27 cellular contexts compared by ENCODE assay signal in the genomic region with DNA sequence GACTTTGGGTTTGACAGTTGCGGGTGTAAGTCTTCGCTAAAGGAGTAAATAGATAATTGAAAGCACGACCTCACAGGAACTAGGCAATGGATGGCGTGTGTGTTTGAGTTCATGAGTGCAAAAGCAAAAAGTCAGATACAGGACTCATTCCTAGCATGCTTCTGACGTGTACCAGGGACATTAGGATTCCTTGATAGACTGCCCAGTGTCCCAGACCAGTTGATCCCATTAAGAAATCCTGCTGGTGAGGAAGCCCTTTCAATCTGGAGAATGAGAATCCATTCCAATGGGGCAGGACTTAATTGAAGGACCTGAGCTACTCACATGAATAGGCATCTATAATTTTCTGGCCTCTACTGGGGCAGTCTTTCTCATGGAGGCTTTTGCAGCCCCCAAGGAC.
DNase-seq lines count a peak whose midpoint lies in the region; TF ChIP-seq lines count a peak whose summit lies in the region.
"Had no signal": no experiment of that assay in that cellular context is flagged by ENCODE, and none has a peak within 500 bp of the region (broad histone marks: within the 10 kb centered on the region; RNA-seq: fewer than 3 reads in every experiment).

No MANE protein-coding gene starts in this region.

- WGBS in esophagus muscularis mucosa: 81% methylated on average over 5 of the region's 5 CpGs
- WGBS in neuronal stem cell (ENCODE audit: extremely low coverage in 2 of 2, insufficient read length in 2 of 2, insufficient replicate concordance in 1 of 2), 2 donors: no CpG with 5 or more reads among the region's 5 CpGs

- no peak overlapping the region for H2BK120ac ChIP-seq in neuronal stem cell (ENCODE audit: low read depth, low read length)

- H3K9ac ChIP-seq in neuronal stem cell (ENCODE audit: low read depth, low read length, poor library complexity): no peak overlapping the region
- H3K9ac ChIP-seq: BLaER1; BLaER1 treated with 17β-estradiol and CSF1 and Interleukin-3, amounts not matched to agents 10 nM and 100 nM had no signal

- H3K79me1 ChIP-seq in neuronal stem cell (ENCODE audit: low read depth, low read length): no peaks in the 10 kb centered on the region

- no peak overlapping the region for H3K23ac ChIP-seq in neuronal stem cell (ENCODE audit: low read depth, low read length, poor library complexity)

- H3K36me3 ChIP-seq in esophagus muscularis mucosa (no peaks in the 10 kb centered on the region), neuronal stem cell (replicated peaks in 1 of 2; ENCODE audit: control insufficient read depth in 2 of 2, insufficient read depth in 2 of 2, low read length in 2 of 2) (no peaks in the 10 kb centered on the region)
- H3K36me3 ChIP-seq: BE2C; BLaER1; BLaER1 treated with 17β-estradiol and CSF1 and Interleukin-3, amounts not matched to agents 10 nM and 100 nM had no signal

- H4K91ac ChIP-seq in neuronal stem cell (ENCODE audit: low read depth, low read length, poor library complexity): no peak overlapping the region

- H4K8ac ChIP-seq in neuronal stem cell (ENCODE audit: low read depth, low read length): no peak overlapping the region

- H3K27ac ChIP-seq in esophagus muscularis mucosa (replicated peaks in 1 of 4) (no peak overlapping the region), neuronal stem cell (replicated peaks; ENCODE audit: low read length) (no peak overlapping the region)
- H3K27ac ChIP-seq: 22Rv1; A549; BLaER1; BLaER1 treated with 17β-estradiol and CSF1 and Interleukin-3, amounts not matched to agents 10 nM and 100 nM; C4-2B had no signal

- H2BK5ac ChIP-seq in neuronal stem cell (ENCODE audit: low read length): no peak overlapping the region

- no peak overlapping the region for H3K4me3 ChIP-seq in esophagus muscularis mucosa
- H3K4me3 ChIP-seq in neuronal stem cell (ENCODE audit: low read length in 2 of 2): no peak overlapping the region
- H3K4me3 ChIP-seq: A549; BLaER1; BLaER1 treated with 17β-estradiol and CSF1 and Interleukin-3, amounts not matched to agents 10 nM and 100 nM had no signal

- no peaks in the 10 kb centered on the region for H3K9me3 ChIP-seq in esophagus muscularis mucosa
- no peaks in the 10 kb centered on the region for H3K9me3 ChIP-seq in neuronal stem cell (replicated peaks in 1 of 2; ENCODE audit: control insufficient read depth in 2 of 2, insufficient read depth in 1 of 2, low read depth in 1 of 2, low read length in 2 of 2)
- H3K9me3 ChIP-seq: A549; BE2C; BLaER1; BLaER1 treated with 17β-estradiol and CSF1 and Interleukin-3, amounts not matched to agents 10 nM and 100 nM; Caco-2 had no signal

- DNase-seq in esophagus muscularis mucosa (ENCODE audit: extremely low spot score) (peak; percentile 83), neuronal stem cell (ENCODE audit: low spot score) (no peak)
- DNase-seq: 8988T; ACHN; AML-193; BE2C; C1 segment of cervical spinal cord; Caco-2; Calu3; CD4-positive, alpha-beta memory T cell; CD4-positive, alpha-beta T cell; CD4-positive, CD25-positive, alpha-beta regulatory T cell; CD8-positive, alpha-beta memory T cell; CD8-positive, alpha-beta T cell; COR-L47; DMS 273 treated with DMSO at 0.1 percent for 48 hours; DMS153; DMS53; DMS79; DMS79 treated with DMSO at 0.1 percent for 48 hours; DND-41; EL had no signal

- no peaks in the 10 kb centered on the region for H3K4me1 ChIP-seq in esophagus muscularis mucosa
- H3K4me1 ChIP-seq in neuronal stem cell (ENCODE audit: control insufficient read depth in 2 of 2, insufficient read depth in 1 of 2, low read depth in 1 of 2, low read length in 2 of 2): no peaks in the 10 kb centered on the region
- H3K4me1 ChIP-seq: A549; BE2C; BLaER1; BLaER1 treated with 17β-estradiol and CSF1 and Interleukin-3, amounts not matched to agents 10 nM and 100 nM; Caco-2 had no signal

- no peak for TF ChIP-seq CTCF in esophagus muscularis mucosa (IDR thresholded peaks at IDR 0.05)

- intact Hi-C loops in esophagus muscularis mucosa (cut with DNase I): no loop called here

- no peak for TF ChIP-seq POLR2A in esophagus muscularis mucosa (IDR thresholded peaks at IDR 0.05; ENCODE audit: low read depth)

- H3K4me2 ChIP-seq in neuronal stem cell (ENCODE audit: insufficient read depth, low read length, poor library complexity, severe bottlenecking): no peak overlapping the region
- H3K4me2 ChIP-seq: A549; BLaER1; BLaER1 treated with 17β-estradiol and CSF1 and Interleukin-3, amounts not matched to agents 10 nM and 100 nM had no signal

- TF ChIP-seq EP300 in esophagus muscularis mucosa (IDR thresholded peaks at IDR 0.05): no peak

- no peak overlapping the region for H2BK15ac ChIP-seq in neuronal stem cell (ENCODE audit: low read length)

- H2BK12ac ChIP-seq in neuronal stem cell (ENCODE audit: low read length): no peak overlapping the region

- H3K4ac ChIP-seq in neuronal stem cell (ENCODE audit: low read length): no peak overlapping the region

- H3K27me3 ChIP-seq in esophagus muscularis mucosa: no peaks in the 10 kb centered on the region
- H3K27me3 ChIP-seq in neuronal stem cell (ENCODE audit: control insufficient read depth in 3 of 3, insufficient read depth in 3 of 3, low read depth in 1 of 3, low read length in 3 of 3): no peaks in the 10 kb centered on the region
- H3K27me3 ChIP-seq: BE2C; BLaER1; BLaER1 treated with 17β-estradiol and CSF1 and Interleukin-3, amounts not matched to agents 10 nM and 100 nM had no signal

- no peak overlapping the region for H2AFZ ChIP-seq in neuronal stem cell (ENCODE audit: low read length)

- no peak overlapping the region for H2AK5ac ChIP-seq in neuronal stem cell (ENCODE audit: low read depth, low read length)

- no peak overlapping the region for H3K14ac ChIP-seq in neuronal stem cell (ENCODE audit: low read length)

- no peak overlapping the region for H3K18ac ChIP-seq in neuronal stem cell (ENCODE audit: low read length)
